In genomic region chr9:124266139-124266825, GRCh38 we compare ENCODE assay signal across 13 cellular contexts. TPM values are rescaled to one million over a fixed set of nuclear protein-coding genes. Genes with fewer than 3 reads are reported as not detected.
DNase-seq lines count a peak whose midpoint lies in the region; ATAC-seq and TF ChIP-seq lines count a peak whose summit lies in the region.
"Had no signal": no experiment of that assay in that cellular context is flagged by ENCODE, and none has a peak within 500 bp of the region (broad histone marks: within the 10 kb centered on the region; RNA-seq: fewer than 3 reads in every experiment).

No MANE protein-coding gene starts in this region.

- H3K4me3 ChIP-seq in trophoblast cell (ENCODE audit: low read depth, low read length): no peak overlapping the region
- H3K4me3 ChIP-seq: psoas muscle had no signal

- no peaks in the 10 kb centered on the region for H3K27me3 ChIP-seq in trophoblast cell (ENCODE audit: insufficient read depth, low read length)

- H3K9me3 ChIP-seq in trophoblast cell (ENCODE audit: insufficient read depth, low read depth, low read length): no peaks in the 10 kb centered on the region
- H3K9me3 ChIP-seq: psoas muscle had no signal

- TF ChIP-seq CTCF in Calu3 (IDR thresholded peaks at IDR 0.05; ENCODE audit: unreplicated experiment): no peak

- WGBS in trophoblast cell (ENCODE audit: extremely low coverage, insufficient coverage, insufficient read length): no CpG with 5 or more reads among the region's 13 CpGs

- H2BK12ac ChIP-seq in trophoblast cell (ENCODE audit: low read length): no peak overlapping the region

- peaks cover 37% of the 10 kb centered on the region for H3K4me1 Mint-ChIP-seq in Calu3 (ENCODE audit: low read depth, unreplicated experiment)

- H3K4me1 ChIP-seq in trophoblast cell (ENCODE audit: control insufficient read depth in 1 of 2, insufficient read depth in 2 of 2, low read length in 2 of 2): peaks cover 27 to 47% of the 10 kb centered on the region in 2 experiments

- H4K91ac ChIP-seq in trophoblast cell (ENCODE audit: low read depth, low read length): no peak overlapping the region

- H2AFZ ChIP-seq in trophoblast cell (ENCODE audit: insufficient read depth, low read length, poor library complexity): no peak overlapping the region

- H2AK5ac ChIP-seq in trophoblast cell (ENCODE audit: low read length): no peak overlapping the region

- peak overlapping the region; percentile 81 for H3K27ac Mint-ChIP-seq in Calu3 (ENCODE audit: unreplicated experiment)
- H3K27ac Mint-ChIP-seq: type B pancreatic cell had no signal

- intact Hi-C loops in Calu3 (cut with micrococcal nuclease; ENCODE audit: unreplicated experiment): loop anchor here (10.0 kb wide), 1 partner anchor 141 kb away; no protein-coding TSS in a partner anchor

- H3K27ac ChIP-seq in epithelial cell of prostate (peak overlapping the region; percentile 80), trophoblast cell (ENCODE audit: low read depth, low read length) (no peak overlapping the region)
- H3K27ac ChIP-seq: psoas muscle had no signal

- H3K9ac ChIP-seq in trophoblast cell (ENCODE audit: low read length): no peak overlapping the region

- no peak overlapping the region for H4K8ac ChIP-seq in trophoblast cell (ENCODE audit: low read depth, low read length)

- no peaks in the 10 kb centered on the region for H3K27me3 Mint-ChIP-seq in Calu3 (ENCODE audit: unreplicated experiment)

- peaks cover 10 to 15% of the 10 kb centered on the region in 2 experiments for H3K36me3 ChIP-seq in trophoblast cell (ENCODE audit: control insufficient read depth in 1 of 2, insufficient read depth in 2 of 2, low read length in 2 of 2)

- H3K36me3 Mint-ChIP-seq in Calu3 (ENCODE audit: insufficient read depth, unreplicated experiment): peaks cover 21% of the 10 kb centered on the region
- H3K36me3 Mint-ChIP-seq: type B pancreatic cell had no signal

- ATAC-seq in HG02852 (IDR thresholded peaks at IDR 0.05; ENCODE audit: unreplicated experiment): no peak

- H3K9me3 Mint-ChIP-seq in Calu3 (ENCODE audit: low read depth, unreplicated experiment): no peaks in the 10 kb centered on the region
- H3K9me3 Mint-ChIP-seq: type B pancreatic cell had no signal

- H4K12ac ChIP-seq in trophoblast cell (ENCODE audit: low read depth, low read length): no peak overlapping the region

- no peak overlapping the region for H2BK5ac ChIP-seq in trophoblast cell (ENCODE audit: low read depth, low read length, poor library complexity)

- H3K79me2 ChIP-seq in trophoblast cell (ENCODE audit: control insufficient read depth, insufficient read depth, low read length, poor library complexity): peaks cover 26% of the 10 kb centered on the region

- CTCF ChIA-PET in Calu3 (lab: Charles Lee): interaction anchor here (1.3 kb wide), 1 partner anchor 140 kb away, joined by 5 read pairs; no protein-coding TSS in a partner anchor

- DNase-seq in Calu3: no peak
- peak; percentile 20 for DNase-seq in RPMI7951 (ENCODE audit: low read depth)
- DNase-seq in epithelial cell of prostate (ENCODE audit: low read depth, low spot score): no peak
- DNase-seq in trophoblast cell: no peak
- no peak for DNase-seq in NCI-H128 (lab: John Stamatoyannopoulos, UW; ENCODE audit: unreplicated experiment)
- DNase-seq in NCI-H1930 (lab: John Stamatoyannopoulos, UW): no peak
- no peak for DNase-seq in putamen (ENCODE audit: low spot score)
- DNase-seq: activated CD4-positive, alpha-beta T cell treated with anti-CD3 and anti-CD28 coated beads for 48 hours; central memory CD4-positive, alpha-beta T cell; H7 had no signal

- BruUV-seq in Calu3 (replicated peaks; lab: Mats Ljungman, UMichigan): no TSS peak

- H3K14ac ChIP-seq in trophoblast cell (ENCODE audit: low read length): no peak overlapping the region

- peaks cover 5% of the 10 kb centered on the region for H3K79me1 ChIP-seq in trophoblast cell (ENCODE audit: low read length)

- peak overlapping the region; percentile 51 for H3K18ac ChIP-seq in trophoblast cell (ENCODE audit: low read length)

- peak overlapping the region; percentile 67 for H3K4ac ChIP-seq in trophoblast cell (ENCODE audit: low read depth, low read length)

- H3K4me2 ChIP-seq in trophoblast cell (ENCODE audit: low read length): no peak overlapping the region

- no peak overlapping the region for H3K23ac ChIP-seq in trophoblast cell (ENCODE audit: low read length)

- H2BK120ac ChIP-seq in trophoblast cell (ENCODE audit: insufficient read depth, low read length, poor library complexity): no peak overlapping the region

- H3K4me3 Mint-ChIP-seq in Calu3 (ENCODE audit: low read depth, unreplicated experiment): no peak overlapping the region
- H3K4me3 Mint-ChIP-seq: type B pancreatic cell had no signal

RNA-seq across cellular contexts. Expression of gene NEK6, which starts 8.5 kb away (rescaled TPM):
- 42.2 and 43.0 TPM in 2 replicates for total RNA-seq in Calu3 (2022)
- total RNA-seq in RPMI7951 (2014; rRNA removed; shearing (Covaris generic)): 23.9 and 27.5 TPM in 2 replicates
- polyA plus RNA-seq in trophoblast cell (2013): 51.6 and 53.5 TPM in 2 replicates
